Comparison of ENCODE assay signal across 1 cellular context in genomic region chr12:6373022-6373787, GRCh38.
TF ChIP-seq lines count a peak whose summit lies in the region.

No MANE protein-coding gene starts in this region.

TF ChIP-seq in K562, 482 proteins besides CTCF, POLR2A, EP300 and RAD21:
- TF ChIP-seq FOSL1 (tag; conservative IDR thresholded peaks at IDR 0.05) (peak; percentile 32; the same call in 1 of the 2 replicates), ZBED1 (IDR thresholded peaks at IDR 0.05) (no peak)
